Comparison of ENCODE assay signal across 9 cellular contexts in genomic region chr6:10383312-10384063, GRCh38. TPM values are rescaled to one million over a fixed set of nuclear protein-coding genes. Genes with fewer than 3 reads are reported as not detected.
DNase-seq lines count a peak whose midpoint lies in the region; ATAC-seq and TF ChIP-seq lines count a peak whose summit lies in the region.
"Had no signal": no experiment of that assay in that cellular context is flagged by ENCODE, and none has a peak within 500 bp of the region (broad histone marks: within the 10 kb centered on the region; RNA-seq: fewer than 3 reads in every experiment).

No MANE protein-coding gene starts in this region.

- no peak for TF ChIP-seq POLR2A in sigmoid colon (IDR thresholded peaks at IDR 0.05)

- ATAC-seq in HG02840 (IDR thresholded peaks at IDR 0.05; ENCODE audit: low FRiP score, unreplicated experiment), result no peak
- ATAC-seq in GM21576 (IDR thresholded peaks at IDR 0.05; ENCODE audit: unreplicated experiment), result no peak

- WGBS in sigmoid colon, 2 donors, result 3 to 5% methylated on average over 51 of the region's 51 CpGs

- H3K36me3 ChIP-seq in NT2/D1 (ENCODE audit: insufficient read depth, insufficient read length, low read length) (no peaks in the 10 kb centered on the region), sigmoid colon (no peaks in the 10 kb centered on the region)

- DNase-seq in NCI-H1417 (lab: John Stamatoyannopoulos, UW) (peak in 2 of 3 experiments; percentile 78 to 85), NCI-H1417 treated with DMSO at 0.1 percent for 48 hours (lab: John Stamatoyannopoulos, UW) (no peak), NT2/D1 (ENCODE audit: low read depth, low spot score) (no peak), fibroblast of gingiva (ENCODE audit: low read depth) (peak; percentile 20), sigmoid colon (no peak)
- DNase-seq in effector CD4-positive, alpha-beta T cell, result no peak
- DNase-seq: NCI-H226 had no signal

- H3K27ac ChIP-seq in sigmoid colon, result peak overlapping the region in 1 of 4 donors; percentile 38

- no peak overlapping the region for H3K9ac ChIP-seq in NT2/D1 (ENCODE audit: insufficient read length, low read depth)

- no peaks in the 10 kb centered on the region for H3K9me3 ChIP-seq in NT2/D1 (ENCODE audit: insufficient read depth, low read length)
- no peaks in the 10 kb centered on the region for H3K9me3 ChIP-seq in sigmoid colon

- TF ChIP-seq CTCF in sigmoid colon (IDR thresholded peaks at IDR 0.05), result no peak

- peaks cover 85% of the 10 kb centered on the region for H3K27me3 ChIP-seq in NT2/D1 (ENCODE audit: insufficient read depth, insufficient read length)
- H3K27me3 ChIP-seq in sigmoid colon, result peaks cover 31 to 85% (median 79%) of the 10 kb centered on the region in 3 donors

- H3K4me3 ChIP-seq in NT2/D1 (ENCODE audit: insufficient read length, low read depth), result peak overlapping the region; percentile 21
- H3K4me3 ChIP-seq in sigmoid colon, result peak overlapping the region in 3 of 4 donors; percentile 1 to 21 (median 4)

- TF ChIP-seq EP300 in sigmoid colon (IDR thresholded peaks at IDR 0.05), result no peak

- intact Hi-C loops in sigmoid colon (cut with DNase I), result no loop called here

- H3K4me1 ChIP-seq in NT2/D1 (ENCODE audit: insufficient read depth, insufficient read length), result no peaks in the 10 kb centered on the region
- H3K4me1 ChIP-seq in sigmoid colon, result peaks cover 0 to 18% (median 12%) of the 10 kb centered on the region in 4 donors

RNA-seq across cellular contexts. Expression of gene TFAP2A, which starts 31.4 kb away (rescaled TPM):
- total RNA-seq in sigmoid colon, result under 1 TPM; 0.16 to 0.36 (median 0.27) TPM
- under 1 TPM in 1 of 3 donors, not detected in 2; 0.13 TPM for polyA plus RNA-seq in sigmoid colon

Comparison
In these comparisons a context has a peak if more than half of its experiments do, and no peak if none do; other contexts are left out.
1. DNase-seq: peak in NCI-H1417 (2 of 3) and fibroblast of gingiva (single experiment); none in NCI-H1417 treated with DMSO at 0.1 percent for 48 hours (single experiment), NT2/D1 (single experiment), sigmoid colon (single experiment) and effector CD4-positive, alpha-beta T cell (single experiment).